ENCODE assay signal across 8 cellular contexts in genomic region chr19:55339225-55340143, GRCh38. TPM values are rescaled to one million over a fixed set of nuclear protein-coding genes. Genes with fewer than 3 reads are reported as not detected.
DNase-seq lines count a peak whose midpoint lies in the region; ATAC-seq and TF ChIP-seq lines count a peak whose summit lies in the region.

TSS of gene KMT5C (plus strand) at chr19:55339876. CDS start at chr19:55341937, 2,061 bp downstream.

- no peak for TF ChIP-seq EP300 in ovary (IDR thresholded peaks at IDR 0.05)

- no peaks in the 10 kb centered on the region for H3K9me3 ChIP-seq in ovary
- H3K9me3 ChIP-seq in tibial artery, result no peaks in the 10 kb centered on the region

- intact Hi-C loops in Right ventricle myocardium inferior (cut with DNase I) (loop anchor here (1.0 to 5.0 kb wide), 2 partner anchors 37 to 46 kb away; partner anchors contain the start of gene RPL28), ovary (cut with DNase I) (loop anchor here in 1 of 4 donors (5.0 kb wide), 1 partner anchor 43 kb away; the partner anchor contains the start of gene TMEM238), tibial artery (cut with DNase I; ENCODE audit: low total_unique reads) (loop anchor here (2.0 to 5.0 kb wide), 2 partner anchors 37 to 45 kb away; partner anchors contain the start of genes RPL28 and TMEM238)

- peak; percentile 87 for TF ChIP-seq POLR2A in ovary (IDR thresholded peaks at IDR 0.05)

- H3K27ac ChIP-seq in ovary (peak within 1 kb of the TSS; percentile 66 to 70), tibial artery (peak within 1 kb of the TSS; percentile 89)

- WGBS in ovary, 3 donors, result 0% methylated on average over 78 to 84 of the region's 84 CpGs

- H3K36me3 ChIP-seq in ovary (no peaks in the 10 kb centered on the region), tibial artery (peaks cover 8 to 23% (median 18%) of the 10 kb centered on the region in 3 donors)

- TF ChIP-seq CTCF in GM12865 (IDR thresholded peaks at IDR 0.05; ENCODE audit: insufficient read depth, low read depth, low read length, missing control alignments), result no peak
- TF ChIP-seq CTCF in ovary (IDR thresholded peaks at IDR 0.05), result peak; percentile 36 to 85 (median 77)
- TF ChIP-seq CTCF in tibial artery (IDR thresholded peaks at IDR 0.05), result peak; percentile 49 to 59

- peak within 1 kb of the TSS; percentile 95 for H3K4me3 ChIP-seq in GM12865 (ENCODE audit: low read depth, low read length)
- peak within 1 kb of the TSS; percentile 93 for H3K4me3 ChIP-seq in ovary
- peak within 1 kb of the TSS; percentile 75 to 77 for H3K4me3 ChIP-seq in tibial artery

- DNase-seq in GM12865 (ENCODE audit: low read depth) (peak; percentile 100), NCI-H1417 (lab: John Stamatoyannopoulos, UW) (peak; percentile 99 to 100 (median 100)), SW 1271 (lab: John Stamatoyannopoulos, UW) (peak; percentile 98 to 100), Right ventricle myocardium inferior (ENCODE audit: missing footprints) (peak; percentile 100), ovary (peak; percentile 100), tibial artery (peak; percentile 100)
- DNase-seq in activated naive CD8-positive, alpha-beta T cell treated with anti-CD3 and anti-CD28 coated beads, Interleukin-2, amount 50 U/mL, for 16 hours (ENCODE audit: low read depth, low spot score), result peak; percentile 100

- ATAC-seq in HG02759 (IDR thresholded peaks at IDR 0.05; ENCODE audit: unreplicated experiment) (peak; percentile 83), Right ventricle myocardium inferior (peak; percentile 95)

- H3K4me1 ChIP-seq in ovary (ENCODE audit: insufficient read depth) (peaks cover 9% of the 10 kb centered on the region), tibial artery (peaks cover 0 to 23% (median 21%) of the 10 kb centered on the region in 4 donors)

- H3K27me3 ChIP-seq in ovary (no peaks in the 10 kb centered on the region), tibial artery (peaks cover 0 to 12% of the 10 kb centered on the region in 2 donors)

RNA-seq across cellular contexts. Expression of gene KMT5C, which starts in this region (rescaled TPM):
- total RNA-seq in Right ventricle myocardium inferior (6.2 TPM), ovary (10 to 100 TPM in 6 of 7 donors, 1 to 10 TPM in 1; 8.1 to 26.2 (median 12.6) TPM)
- 10 to 100 TPM in 1 of 2 donors, under 1 TPM in 1; 0.37 to 11.9 TPM for polyA plus RNA-seq in ovary

Comparison
In these comparisons a context has a peak if more than half of its experiments do, and no peak if none do; other contexts are left out.
1. Peak in every context shown above with its lines: DNase-seq, ATAC-seq, H3K4me3 ChIP-seq and H3K27ac ChIP-seq.